15 cellular contexts compared by ENCODE assay signal in the genomic region with DNA sequence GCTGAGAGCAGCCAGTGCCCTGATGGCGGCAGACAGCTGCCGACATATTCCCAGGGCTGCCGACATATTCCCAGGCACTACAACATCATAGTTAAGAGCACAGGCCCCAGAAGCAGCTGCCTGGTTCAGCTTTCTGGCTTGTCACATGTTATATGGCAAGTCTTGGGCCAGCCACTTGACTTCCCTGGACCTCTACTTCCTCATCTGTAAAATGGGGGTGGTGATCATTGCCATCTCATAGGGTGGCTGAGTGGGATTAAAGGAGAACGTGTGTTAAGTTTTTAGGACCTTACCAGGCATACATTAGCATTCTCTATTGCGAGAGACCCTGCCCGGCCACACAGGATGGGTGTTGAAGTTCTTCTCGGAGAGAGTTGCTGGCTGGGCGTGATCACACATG. TPM values are rescaled to one million over a fixed set of nuclear protein-coding genes. Genes with fewer than 3 reads are reported as not detected.
DNase-seq lines count a peak whose midpoint lies in the region; ATAC-seq and TF ChIP-seq lines count a peak whose summit lies in the region.
"Had no signal": no experiment of that assay in that cellular context is flagged by ENCODE, and none has a peak within 500 bp of the region (broad histone marks: within the 10 kb centered on the region; RNA-seq: fewer than 3 reads in every experiment).

No MANE protein-coding gene starts in this region.

- H3K9me3 ChIP-seq in upper lobe of left lung, result no peaks in the 10 kb centered on the region
- H3K9me3 ChIP-seq: HAP-1 had no signal

- POLR2A ChIA-PET in RWPE1 (lab: Yijun Ruan, JAX; ENCODE audit: low non-redundant PET), result no interaction called here

- H3K27me3 Mint-ChIP-seq in endothelial cell (ENCODE audit: unreplicated experiment), result peaks cover 7% of the 10 kb centered on the region
- H3K27me3 Mint-ChIP-seq: CD8-positive, alpha-beta memory T cell had no signal

- ATAC-seq in upper lobe of left lung (ENCODE audit: low FRiP score in 2 of 2) (no peak), HG02970 (IDR thresholded peaks at IDR 0.05; ENCODE audit: low FRiP score, unreplicated experiment) (no peak)

- no peaks in the 10 kb centered on the region for H3K27me3 ChIP-seq in upper lobe of left lung

- H3K27ac ChIP-seq in RWPE1 (peak overlapping the region; percentile 36), upper lobe of left lung (peak overlapping the region; percentile 12 to 61 (median 48))

- no peak overlapping the region for H3K27ac Mint-ChIP-seq in endothelial cell (ENCODE audit: unreplicated experiment)

- no peak for TF ChIP-seq CTCF in RWPE1 (conservative IDR thresholded peaks at IDR 0.05; ENCODE audit: low read depth)
- no peak for TF ChIP-seq CTCF in endothelial cell (IDR thresholded peaks at IDR 0.05; ENCODE audit: unreplicated experiment)
- no peak for TF ChIP-seq CTCF in upper lobe of left lung (IDR thresholded peaks at IDR 0.05)

- TF ChIP-seq POLR2A in upper lobe of left lung (IDR thresholded peaks at IDR 0.05), result no peak

- H3K4me3 Mint-ChIP-seq in endothelial cell (ENCODE audit: unreplicated experiment), result peak overlapping the region; percentile 63
- H3K4me3 Mint-ChIP-seq: CD8-positive, alpha-beta memory T cell had no signal

- CTCF ChIA-PET in RWPE1 (lab: Yijun Ruan, JAX), result no interaction called here

- no peaks in the 10 kb centered on the region for H3K36me3 Mint-ChIP-seq in endothelial cell (ENCODE audit: low read depth, unreplicated experiment)

- H3K9me3 Mint-ChIP-seq in endothelial cell (ENCODE audit: unreplicated experiment), result no peaks in the 10 kb centered on the region
- H3K9me3 Mint-ChIP-seq: CD8-positive, alpha-beta memory T cell had no signal

- DNase-seq in CD1c-positive myeloid dendritic cell (ENCODE audit: extremely low spot score) (peak; percentile 10), RWPE1 (ENCODE audit: low spot score) (no peak), endothelial cell (ENCODE audit: low spot score) (no peak), upper lobe of left lung (no peak), amygdala (lab: John Stamatoyannopoulos, UW) (no peak), ecto neural progenitor cell (ENCODE audit: low spot score) (no peak)
- DNase-seq: CD8-positive, alpha-beta memory T cell; DMS79; NCI-H187 treated with DMSO at 0.1 percent for 48 hours; NCI-H2171; NCI-H446; NCI-H69; SHP77 treated with DMSO at 0.1 percent for 48 hours had no signal

- no peak overlapping the region for H3K4me3 ChIP-seq in upper lobe of left lung
- H3K4me3 ChIP-seq: HAP-1 had no signal

- peaks cover 45 to 96% (median 89%) of the 10 kb centered on the region in 4 donors for H3K36me3 ChIP-seq in upper lobe of left lung
- H3K36me3 ChIP-seq: HAP-1 had no signal

- 96 to 97% methylated on average over 8 of the region's 8 CpGs for WGBS in upper lobe of left lung, 2 donors

- TF ChIP-seq EP300 in upper lobe of left lung (IDR thresholded peaks at IDR 0.05), result no peak

- peaks cover 0 to 20% (median 13%) of the 10 kb centered on the region in 4 donors for H3K4me1 ChIP-seq in upper lobe of left lung
- H3K4me1 ChIP-seq: HAP-1 had no signal

- H3K4me1 Mint-ChIP-seq in endothelial cell (ENCODE audit: unreplicated experiment), result no peaks in the 10 kb centered on the region

RNA-seq across cellular contexts. Expression of a gene that starts 19.1 kb away (rescaled TPM):
- 85.0 TPM for total RNA-seq in endothelial cell (ENCODE audit: unreplicated experiment)
- 100 to 1,000 TPM in 1 of 6 donors, 10 to 100 TPM in 5; 60.3 to 119 (median 94.4) TPM for total RNA-seq in upper lobe of left lung

RNA-seq across cellular contexts. Expression of a gene that starts 23.7 kb away (rescaled TPM):
- total RNA-seq in endothelial cell (ENCODE audit: unreplicated experiment), result 2.0 TPM
- 100 to 1,000 TPM; 260 to 411 (median 312) TPM for total RNA-seq in upper lobe of left lung

RNA-seq across cellular contexts. Expression of a gene that starts 28.0 kb away (rescaled TPM):
- 38.6 TPM for total RNA-seq in endothelial cell (ENCODE audit: unreplicated experiment)
- 10 to 100 TPM; 22.6 to 49.5 (median 34.6) TPM for total RNA-seq in upper lobe of left lung

RNA-seq across cellular contexts. Expression of a gene that starts 31.9 kb away (rescaled TPM):
- 15.0 TPM for total RNA-seq in endothelial cell (ENCODE audit: unreplicated experiment)
- total RNA-seq in upper lobe of left lung, result 10 to 100 TPM in 2 of 6 donors, 1 to 10 TPM in 4; 1.4 to 13.6 (median 2.5) TPM

RNA-seq across cellular contexts. Expression of a gene that starts 37.6 kb away (rescaled TPM):
- total RNA-seq in endothelial cell (ENCODE audit: unreplicated experiment) (407 TPM), upper lobe of left lung (100 to 1,000 TPM in 5 of 6 donors, 10 to 100 TPM in 1; 83.7 to 232 (median 165) TPM)

Comparison
In these comparisons a context has a peak if more than half of its experiments do, and no peak if none do; other contexts are left out.
1. RNA of a gene that starts 23.7 kb away (total RNA-seq): 260 to 411 TPM in upper lobe of left lung; 2.0 TPM in endothelial cell (single experiment); every median in the first group is over 10 times any median in the second.